17 cellular contexts compared by ENCODE assay signal in genomic region chr5:154823605-154824004, GRCh38. TPM values are rescaled to one million over a fixed set of nuclear protein-coding genes. Genes with fewer than 3 reads are reported as not detected.
"Had no signal": no experiment of that assay in that cellular context is flagged by ENCODE, and none has a peak within 500 bp of the region (broad histone marks: within the 10 kb centered on the region; RNA-seq: fewer than 3 reads in every experiment).

No MANE protein-coding gene starts in this region.

- H3K9me3 ChIP-seq: adrenal gland, breast epithelium, esophagus squamous epithelium, neutrophil, tibial artery had no signal

- H3K27me3 ChIP-seq: adrenal gland, breast epithelium, esophagus squamous epithelium, neutrophil, tibial artery had no signal

- H3K4me1 ChIP-seq: breast epithelium, parathyroid adenoma, tibial artery had no signal

- H3K27me3 Mint-ChIP-seq: activated CD8-positive, alpha-beta memory T cell treated with anti-CD3 and anti-CD28 coated beads, Interleukin-2, amount 10 ng/mL, durations not matched to agents 7 days and 5 days; naive thymus-derived CD4-positive, alpha-beta T cell had no signal

- H3K27ac ChIP-seq: neutrophil, parathyroid adenoma, tibial artery, WERI-Rb-1 had no signal

- DNase-seq: activated CD4-positive, alpha-beta T cell treated with anti-CD3 and anti-CD28 coated beads, Interleukin-2, amount 50 U/mL, for 4 hours; activated CD8-positive, alpha-beta memory T cell treated with anti-CD3 and anti-CD28 coated beads, Interleukin-2, amount 10 ng/mL, durations not matched to agents 7 days and 5 days; activated naive CD4-positive, alpha-beta T cell treated with anti-CD3 and anti-CD28 coated beads for 36 hours; cerebellar nuclear complex; cortex of kidney; esophagus squamous epithelium; immature natural killer cell; kidney glomerular epithelial cell; mesendoderm; naive thymus-derived CD4-positive, alpha-beta T cell; stimulated activated naive CD4-positive, alpha-beta T cell treated with Interleukin-2 at 50 U/mL for 16 hours; tibial artery; WERI-Rb-1 had no signal

- H3K27ac Mint-ChIP-seq: activated CD8-positive, alpha-beta memory T cell treated with anti-CD3 and anti-CD28 coated beads, Interleukin-2, amount 10 ng/mL, durations not matched to agents 7 days and 5 days; activated naive CD4-positive, alpha-beta T cell treated with anti-CD3 and anti-CD28 coated beads for 36 hours; immature natural killer cell had no signal

- ATAC-seq: activated CD8-positive, alpha-beta memory T cell treated with anti-CD3 and anti-CD28 coated beads, Interleukin-2, amount 10 ng/mL, durations not matched to agents 7 days and 5 days; naive thymus-derived CD4-positive, alpha-beta T cell had no signal

- H3K9me3 Mint-ChIP-seq: activated naive CD4-positive, alpha-beta T cell treated with anti-CD3 and anti-CD28 coated beads for 36 hours; immature natural killer cell; naive thymus-derived CD4-positive, alpha-beta T cell had no signal

- H3K4me3 Mint-ChIP-seq: activated CD8-positive, alpha-beta memory T cell treated with anti-CD3 and anti-CD28 coated beads, Interleukin-2, amount 10 ng/mL, durations not matched to agents 7 days and 5 days; activated naive CD4-positive, alpha-beta T cell treated with anti-CD3 and anti-CD28 coated beads for 36 hours; immature natural killer cell; naive thymus-derived CD4-positive, alpha-beta T cell had no signal

- H3K4me3 ChIP-seq: adrenal gland, breast epithelium, esophagus squamous epithelium, tibial artery had no signal

RNA-seq across cellular contexts. Expression of gene FAXDC2, which starts 26.8 kb away (rescaled TPM):
- total RNA-seq: activated CD8-positive, alpha-beta memory T cell treated with anti-CD3 and anti-CD28 coated beads, Interleukin-2, amount 10 ng/mL, durations not matched to agents 7 days and 5 days; activated naive CD4-positive, alpha-beta T cell treated with anti-CD3 and anti-CD28 coated beads for 36 hours had no signal
